ENCODE assay signal across 8 cellular contexts in genomic region chr6:106974999-106975698, GRCh38. TPM values are rescaled to one million over a fixed set of nuclear protein-coding genes. Genes with fewer than 3 reads are reported as not detected.
DNase-seq lines count a peak whose midpoint lies in the region; ATAC-seq, FAIRE-seq and TF ChIP-seq lines count a peak whose summit lies in the region.

No MANE protein-coding gene starts in this region.

- no peak overlapping the region for H3K27ac Mint-ChIP-seq in endothelial cell (ENCODE audit: unreplicated experiment)

- peak; percentile 68 for ATAC-seq in GM19397 (IDR thresholded peaks at IDR 0.05; ENCODE audit: unreplicated experiment)

- H3K36me3 ChIP-seq in SK-N-SH (replicated peaks in 1 of 2; ENCODE audit: control insufficient read depth in 1 of 2, insufficient read depth in 2 of 2, low read length in 1 of 2) = peaks cover 0 to 4% of the 10 kb centered on the region in 2 experiments

- H3F3A ChIP-seq in SK-N-SH (replicated peaks; ENCODE audit: insufficient read depth) = no peaks in the 10 kb centered on the region

- peak overlapping the region; percentile 49 to 52; a peak in 3 of 4 replicates for H3K4me3 ChIP-seq in SK-N-SH (ENCODE audit: low read depth in 2 of 2, low read length in 1 of 2)

- H2AFZ ChIP-seq in SK-N-SH (ENCODE audit: low read depth) = no peak overlapping the region

- TF ChIP-seq CTCF in SK-N-SH (IDR thresholded peaks at IDR 0.05) (no peak), endothelial cell (IDR thresholded peaks at IDR 0.05; ENCODE audit: unreplicated experiment) (no peak)

- in situ Hi-C loops in G401 (cut with HindIII; ENCODE audit: low sequenced_read_pairs) = no loop called here

- no peak for FAIRE-seq in HTR-8/SVneo (lab: Jason Lieb, UNC)

- POLR2A ChIA-PET in SK-N-SH (lab: Yijun Ruan, JAX) = no interaction called here

- peak overlapping the region in 1 of 2 experiments; percentile 94; a peak in 2 of 4 replicates for H3K27ac ChIP-seq in SK-N-SH (ENCODE audit: low read depth in 2 of 2, low read length in 1 of 2)

- no peak for TF ChIP-seq EP300 in SK-N-SH (IDR thresholded peaks at IDR 0.05; ENCODE audit: borderline replicate concordance in 1 of 2, low read depth in 1 of 2, low read length in 1 of 2)

- 2% methylated on average over 8 of the region's 85 CpGs for WGBS in SK-N-SH (ENCODE audit: low lambda C conversion rate)

- peaks cover 11% of the 10 kb centered on the region for H3K36me3 Mint-ChIP-seq in endothelial cell (ENCODE audit: low read depth, unreplicated experiment)

- H4K20me1 ChIP-seq in SK-N-SH (ENCODE audit: insufficient read depth) = no peaks in the 10 kb centered on the region

- peaks cover 0 to 4% of the 10 kb centered on the region in 2 experiments; a peak in 2 of 4 replicates for H3K4me1 ChIP-seq in SK-N-SH (ENCODE audit: control insufficient read depth in 1 of 2, insufficient read depth in 2 of 2, low read depth in 1 of 2, low read length in 1 of 2)

- peak overlapping the region; percentile 76 for H3K4me2 ChIP-seq in SK-N-SH

- no peaks in the 10 kb centered on the region for H3K9me3 Mint-ChIP-seq in endothelial cell (ENCODE audit: unreplicated experiment)

- H3K27me3 ChIP-seq in SK-N-SH (ENCODE audit: insufficient read depth) = peaks cover 54% of the 10 kb centered on the region

- DNase-seq in COR-L47 (lab: John Stamatoyannopoulos, UW) (peak; percentile 55), HTR-8/SVneo (ENCODE audit: insufficient read length, low spot score) (peak; percentile 15), SK-N-SH (peak; percentile 76), endothelial cell (ENCODE audit: low spot score) (peak; percentile 82), myocyte (ENCODE audit: low read depth) (peak; percentile 71), G401 (ENCODE audit: low spot score) (no peak)
- DNase-seq in stimulated activated naive CD4-positive, alpha-beta T cell (lab: John Stamatoyannopoulos, UW) = no peak

- H3K9me2 ChIP-seq in SK-N-SH = no peaks in the 10 kb centered on the region

- peak; percentile 46 for TF ChIP-seq RAD21 in SK-N-SH (IDR thresholded peaks at IDR 0.05; ENCODE audit: low read length)

- CTCF ChIA-PET in SK-N-SH (lab: Yijun Ruan, JAX) = interaction anchor here (2.4 kb wide), 1 partner anchor 408 kb away, joined by 7 read pairs; no protein-coding TSS in a partner anchor

- H3K27me3 Mint-ChIP-seq in endothelial cell (ENCODE audit: unreplicated experiment) = peaks cover 7% of the 10 kb centered on the region

- no peaks in the 10 kb centered on the region for H3K9me3 ChIP-seq in SK-N-SH

- peak overlapping the region; percentile 84 for H3K4me3 Mint-ChIP-seq in endothelial cell (ENCODE audit: unreplicated experiment)

- H3K79me2 ChIP-seq in SK-N-SH (ENCODE audit: insufficient read depth) = no peaks in the 10 kb centered on the region

- H3K4me1 Mint-ChIP-seq in endothelial cell (ENCODE audit: unreplicated experiment) = peaks cover 16% of the 10 kb centered on the region

- H3K9ac ChIP-seq in SK-N-SH = no peak overlapping the region

TF ChIP-seq in SK-N-SH, 30 proteins besides CTCF, POLR2A, EP300 and RAD21:
- TF ChIP-seq, protein P1, sequence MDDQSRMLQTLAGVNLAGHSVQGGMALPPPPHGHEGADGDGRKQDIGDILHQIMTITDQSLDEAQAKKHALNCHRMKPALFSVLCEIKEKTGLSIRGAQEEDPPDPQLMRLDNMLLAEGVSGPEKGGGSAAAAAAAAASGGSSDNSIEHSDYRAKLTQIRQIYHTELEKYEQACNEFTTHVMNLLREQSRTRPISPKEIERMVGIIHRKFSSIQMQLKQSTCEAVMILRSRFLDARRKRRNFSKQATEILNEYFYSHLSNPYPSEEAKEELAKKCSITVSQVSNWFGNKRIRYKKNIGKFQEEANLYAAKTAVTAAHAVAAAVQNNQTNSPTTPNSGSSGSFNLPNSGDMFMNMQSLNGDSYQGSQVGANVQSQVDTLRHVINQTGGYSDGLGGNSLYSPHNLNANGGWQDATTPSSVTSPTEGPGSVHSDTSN (IDR thresholded peaks at IDR 0.05) = no peak
- TF ChIP-seq, protein P2, sequence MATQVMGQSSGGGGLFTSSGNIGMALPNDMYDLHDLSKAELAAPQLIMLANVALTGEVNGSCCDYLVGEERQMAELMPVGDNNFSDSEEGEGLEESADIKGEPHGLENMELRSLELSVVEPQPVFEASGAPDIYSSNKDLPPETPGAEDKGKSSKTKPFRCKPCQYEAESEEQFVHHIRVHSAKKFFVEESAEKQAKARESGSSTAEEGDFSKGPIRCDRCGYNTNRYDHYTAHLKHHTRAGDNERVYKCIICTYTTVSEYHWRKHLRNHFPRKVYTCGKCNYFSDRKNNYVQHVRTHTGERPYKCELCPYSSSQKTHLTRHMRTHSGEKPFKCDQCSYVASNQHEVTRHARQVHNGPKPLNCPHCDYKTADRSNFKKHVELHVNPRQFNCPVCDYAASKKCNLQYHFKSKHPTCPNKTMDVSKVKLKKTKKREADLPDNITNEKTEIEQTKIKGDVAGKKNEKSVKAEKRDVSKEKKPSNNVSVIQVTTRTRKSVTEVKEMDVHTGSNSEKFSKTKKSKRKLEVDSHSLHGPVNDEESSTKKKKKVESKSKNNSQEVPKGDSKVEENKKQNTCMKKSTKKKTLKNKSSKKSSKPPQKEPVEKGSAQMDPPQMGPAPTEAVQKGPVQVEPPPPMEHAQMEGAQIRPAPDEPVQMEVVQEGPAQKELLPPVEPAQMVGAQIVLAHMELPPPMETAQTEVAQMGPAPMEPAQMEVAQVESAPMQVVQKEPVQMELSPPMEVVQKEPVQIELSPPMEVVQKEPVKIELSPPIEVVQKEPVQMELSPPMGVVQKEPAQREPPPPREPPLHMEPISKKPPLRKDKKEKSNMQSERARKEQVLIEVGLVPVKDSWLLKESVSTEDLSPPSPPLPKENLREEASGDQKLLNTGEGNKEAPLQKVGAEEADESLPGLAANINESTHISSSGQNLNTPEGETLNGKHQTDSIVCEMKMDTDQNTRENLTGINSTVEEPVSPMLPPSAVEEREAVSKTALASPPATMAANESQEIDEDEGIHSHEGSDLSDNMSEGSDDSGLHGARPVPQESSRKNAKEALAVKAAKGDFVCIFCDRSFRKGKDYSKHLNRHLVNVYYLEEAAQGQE (IDR thresholded peaks at IDR 0.05; ENCODE audit: low read depth, low read length) = no peak
- TF ChIP-seq EZH2phosphoT487 (IDR thresholded peaks at IDR 0.05; ENCODE audit: borderline replicate concordance, low read depth) (peak; percentile 67; the same call in 1 of the 2 replicates), JUND (IDR thresholded peaks at IDR 0.05) (no peak), GATA2 (CRISPR knock-in tag; IDR thresholded peaks at IDR 0.05) (peak; percentile 14; the same call in 1 of the 2 replicates), SMC3 (IDR thresholded peaks at IDR 0.05; ENCODE audit: low read depth, low read length) (peak; percentile 16; the same call in 1 of the 2 replicates), MXI1 (IDR thresholded peaks at IDR 0.05; ENCODE audit: low read depth, low read length) (no peak)

RNA-seq across cellular contexts. Expression of gene CD24, which starts 0.6 kb away (rescaled TPM):
- polyA plus RNA-seq in SK-N-SH (2012; rRNA removed) = 1.9 and 5.9 TPM in 2 replicates
- 8.2 and 12.5 TPM in 2 replicates for polyA plus RNA-seq in SK-N-SH (2012; cell fraction: cytosol; rRNA removed)
- 0.67 and 0.83 TPM in 2 replicates for polyA plus RNA-seq in SK-N-SH (2012; cell fraction: nucleus; rRNA removed)
- 796 TPM for total RNA-seq in endothelial cell (ENCODE audit: unreplicated experiment)
- total RNA-seq in myocyte = 337 and 1,204 TPM in 2 replicates
- polyA plus RNA-seq in myocyte (2012) = 129 TPM
- total RNA-seq in G401 (2014; rRNA removed; shearing (Covaris generic)) = 1.3 TPM in 1 of 2 replicates, not detected in the other

RNA-seq across cellular contexts. Expression of gene MTRES1, which starts 52.9 kb away (rescaled TPM):
- polyA plus RNA-seq in SK-N-SH (2012; rRNA removed) = 8.5 and 10.2 TPM in 2 replicates
- 11.5 and 15.7 TPM in 2 replicates for polyA plus RNA-seq in SK-N-SH (2012; cell fraction: cytosol; rRNA removed)
- 6.4 and 10.7 TPM in 2 replicates for polyA plus RNA-seq in SK-N-SH (2012; cell fraction: nucleus; rRNA removed)
- 11.5 TPM for total RNA-seq in endothelial cell (ENCODE audit: unreplicated experiment)
- total RNA-seq in myocyte = 23.8 and 28.1 TPM in 2 replicates
- 18.3 TPM for polyA plus RNA-seq in myocyte (2012)
- 11.2 and 23.4 TPM in 2 replicates for total RNA-seq in G401 (2014; rRNA removed; shearing (Covaris generic))

Comparison
In these comparisons a context has a peak if more than half of its experiments do, and no peak if none do; other contexts are left out.
1. DNase-seq: peak in COR-L47 (single experiment), HTR-8/SVneo (single experiment), SK-N-SH (single experiment), endothelial cell (single experiment) and myocyte (single experiment); none in stimulated activated naive CD4-positive, alpha-beta T cell (0 of 6) and G401 (single experiment).
2. RNA of gene CD24, which starts 0.6 kb away (total RNA-seq): 796 TPM in endothelial cell (single experiment) and 337 to 1,204 TPM in myocyte; 1.3 TPM in G401; every median in the first group is over 100 times any median in the second.